Comparison of ENCODE assay signal across 1 cellular context in genomic region chr19:55171440-55171839, GRCh38.
TF ChIP-seq lines count a peak whose summit lies in the region.

No MANE protein-coding gene starts in this region.

TF ChIP-seq in WTC11, 78 proteins besides CTCF, POLR2A, EP300 and RAD21 (continued from another document):
- TF ChIP-seq, protein P1, sequence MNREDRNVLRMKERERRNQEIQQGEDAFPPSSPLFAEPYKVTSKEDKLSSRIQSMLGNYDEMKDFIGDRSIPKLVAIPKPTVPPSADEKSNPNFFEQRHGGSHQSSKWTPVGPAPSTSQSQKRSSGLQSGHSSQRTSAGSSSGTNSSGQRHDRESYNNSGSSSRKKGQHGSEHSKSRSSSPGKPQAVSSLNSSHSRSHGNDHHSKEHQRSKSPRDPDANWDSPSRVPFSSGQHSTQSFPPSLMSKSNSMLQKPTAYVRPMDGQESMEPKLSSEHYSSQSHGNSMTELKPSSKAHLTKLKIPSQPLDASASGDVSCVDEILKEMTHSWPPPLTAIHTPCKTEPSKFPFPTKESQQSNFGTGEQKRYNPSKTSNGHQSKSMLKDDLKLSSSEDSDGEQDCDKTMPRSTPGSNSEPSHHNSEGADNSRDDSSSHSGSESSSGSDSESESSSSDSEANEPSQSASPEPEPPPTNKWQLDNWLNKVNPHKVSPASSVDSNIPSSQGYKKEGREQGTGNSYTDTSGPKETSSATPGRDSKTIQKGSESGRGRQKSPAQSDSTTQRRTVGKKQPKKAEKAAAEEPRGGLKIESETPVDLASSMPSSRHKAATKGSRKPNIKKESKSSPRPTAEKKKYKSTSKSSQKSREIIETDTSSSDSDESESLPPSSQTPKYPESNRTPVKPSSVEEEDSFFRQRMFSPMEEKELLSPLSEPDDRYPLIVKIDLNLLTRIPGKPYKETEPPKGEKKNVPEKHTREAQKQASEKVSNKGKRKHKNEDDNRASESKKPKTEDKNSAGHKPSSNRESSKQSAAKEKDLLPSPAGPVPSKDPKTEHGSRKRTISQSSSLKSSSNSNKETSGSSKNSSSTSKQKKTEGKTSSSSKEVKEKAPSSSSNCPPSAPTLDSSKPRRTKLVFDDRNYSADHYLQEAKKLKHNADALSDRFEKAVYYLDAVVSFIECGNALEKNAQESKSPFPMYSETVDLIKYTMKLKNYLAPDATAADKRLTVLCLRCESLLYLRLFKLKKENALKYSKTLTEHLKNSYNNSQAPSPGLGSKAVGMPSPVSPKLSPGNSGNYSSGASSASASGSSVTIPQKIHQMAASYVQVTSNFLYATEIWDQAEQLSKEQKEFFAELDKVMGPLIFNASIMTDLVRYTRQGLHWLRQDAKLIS (CRISPR knock-in tag; IDR thresholded peaks at IDR 0.05; ENCODE audit: borderline replicate concordance): no peak
- TF ChIP-seq NR2C2 (CRISPR knock-in tag; IDR thresholded peaks at IDR 0.05) (no peak), HMGA2 (CRISPR knock-in tag; IDR thresholded peaks at IDR 0.05) (no peak), KAT7 (CRISPR knock-in tag; IDR thresholded peaks at IDR 0.05; ENCODE audit: borderline replicate concordance) (no peak), ZNF317 (CRISPR knock-in tag; IDR thresholded peaks at IDR 0.05; ENCODE audit: borderline replicate concordance, low read depth) (no peak), NFYB (CRISPR knock-in tag; conservative IDR thresholded peaks at IDR 0.05; ENCODE audit: low read depth) (no peak), HMGXB4 (CRISPR knock-in tag; IDR thresholded peaks at IDR 0.05) (no peak), ZNF138 (CRISPR knock-in tag; conservative IDR thresholded peaks at IDR 0.05) (no peak), ZBTB21 (CRISPR knock-in tag; IDR thresholded peaks at IDR 0.05; ENCODE audit: borderline replicate concordance) (no peak), ELF4 (CRISPR knock-in tag; IDR thresholded peaks at IDR 0.05; ENCODE audit: low read depth) (no peak), NR3C1 (CRISPR knock-in tag; conservative IDR thresholded peaks at IDR 0.05; ENCODE audit: low read depth) (no peak), ZNF232 (CRISPR knock-in tag; IDR thresholded peaks at IDR 0.05) (no peak), SMAD4 (CRISPR knock-in tag; IDR thresholded peaks at IDR 0.05) (no peak), EMX1 (CRISPR knock-in tag; IDR thresholded peaks at IDR 0.05) (no peak)
- TF ChIP-seq, protein P2, sequence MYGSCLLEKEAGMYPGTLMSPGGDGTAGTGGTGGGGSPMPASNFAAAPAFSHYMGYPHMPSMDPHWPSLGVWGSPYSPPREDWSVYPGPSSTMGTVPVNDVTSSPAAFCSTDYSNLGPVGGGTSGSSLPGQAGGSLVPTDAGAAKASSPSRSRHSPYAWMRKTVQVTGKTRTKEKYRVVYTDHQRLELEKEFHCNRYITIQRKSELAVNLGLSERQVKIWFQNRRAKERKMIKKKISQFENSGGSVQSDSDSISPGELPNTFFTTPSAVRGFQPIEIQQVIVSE (CRISPR knock-in tag; IDR thresholded peaks at IDR 0.05; ENCODE audit: borderline replicate concordance): no peak
- TF ChIP-seq, protein P3, sequence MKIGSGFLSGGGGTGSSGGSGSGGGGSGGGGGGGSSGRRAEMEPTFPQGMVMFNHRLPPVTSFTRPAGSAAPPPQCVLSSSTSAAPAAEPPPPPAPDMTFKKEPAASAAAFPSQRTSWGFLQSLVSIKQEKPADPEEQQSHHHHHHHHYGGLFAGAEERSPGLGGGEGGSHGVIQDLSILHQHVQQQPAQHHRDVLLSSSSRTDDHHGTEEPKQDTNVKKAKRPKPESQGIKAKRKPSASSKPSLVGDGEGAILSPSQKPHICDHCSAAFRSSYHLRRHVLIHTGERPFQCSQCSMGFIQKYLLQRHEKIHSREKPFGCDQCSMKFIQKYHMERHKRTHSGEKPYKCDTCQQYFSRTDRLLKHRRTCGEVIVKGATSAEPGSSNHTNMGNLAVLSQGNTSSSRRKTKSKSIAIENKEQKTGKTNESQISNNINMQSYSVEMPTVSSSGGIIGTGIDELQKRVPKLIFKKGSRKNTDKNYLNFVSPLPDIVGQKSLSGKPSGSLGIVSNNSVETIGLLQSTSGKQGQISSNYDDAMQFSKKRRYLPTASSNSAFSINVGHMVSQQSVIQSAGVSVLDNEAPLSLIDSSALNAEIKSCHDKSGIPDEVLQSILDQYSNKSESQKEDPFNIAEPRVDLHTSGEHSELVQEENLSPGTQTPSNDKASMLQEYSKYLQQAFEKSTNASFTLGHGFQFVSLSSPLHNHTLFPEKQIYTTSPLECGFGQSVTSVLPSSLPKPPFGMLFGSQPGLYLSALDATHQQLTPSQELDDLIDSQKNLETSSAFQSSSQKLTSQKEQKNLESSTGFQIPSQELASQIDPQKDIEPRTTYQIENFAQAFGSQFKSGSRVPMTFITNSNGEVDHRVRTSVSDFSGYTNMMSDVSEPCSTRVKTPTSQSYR (CRISPR knock-in tag; IDR thresholded peaks at IDR 0.05): no peak
- TF ChIP-seq, protein P4, sequence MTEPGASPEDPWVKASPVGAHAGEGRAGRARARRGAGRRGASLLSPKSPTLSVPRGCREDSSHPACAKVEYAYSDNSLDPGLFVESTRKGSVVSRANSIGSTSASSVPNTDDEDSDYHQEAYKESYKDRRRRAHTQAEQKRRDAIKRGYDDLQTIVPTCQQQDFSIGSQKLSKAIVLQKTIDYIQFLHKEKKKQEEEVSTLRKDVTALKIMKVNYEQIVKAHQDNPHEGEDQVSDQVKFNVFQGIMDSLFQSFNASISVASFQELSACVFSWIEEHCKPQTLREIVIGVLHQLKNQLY (CRISPR knock-in tag; IDR thresholded peaks at IDR 0.05): no peak
